Comparison of ENCODE assay signal across 15 cellular contexts in the genomic region with DNA sequence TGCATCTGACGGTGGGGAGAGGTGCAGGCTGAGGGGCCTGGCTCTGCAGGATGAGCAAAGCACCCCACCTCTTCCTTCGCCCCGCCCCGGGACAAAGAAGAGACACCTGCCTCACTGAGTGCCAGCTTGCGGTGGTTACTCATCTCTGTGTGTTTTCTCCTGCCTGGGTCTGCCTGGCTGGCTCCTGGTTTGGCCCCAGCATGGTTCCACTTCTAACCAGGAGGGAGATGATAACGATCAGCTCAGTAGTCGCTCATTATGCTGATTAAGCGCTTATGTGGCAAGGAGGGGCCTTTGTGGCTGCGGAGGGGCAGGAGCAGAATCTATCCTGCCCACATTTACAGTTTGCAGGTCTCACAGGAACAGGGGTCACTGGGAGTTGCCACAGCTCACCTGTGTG.
DNase-seq lines count a peak whose midpoint lies in the region; ATAC-seq lines count a peak whose summit lies in the region.
"Had no signal": no experiment of that assay in that cellular context is flagged by ENCODE, and none has a peak within 500 bp of the region (broad histone marks: within the 10 kb centered on the region; RNA-seq: fewer than 3 reads in every experiment).

No MANE protein-coding gene starts in this region.

- H3K27me3 Mint-ChIP-seq in activated T-helper 17 cell treated with anti-CD3 and anti-CD28 coated beads, Interleukin-2, amount 50 U/mL, for 72 hours, result no peaks in the 10 kb centered on the region

- no peaks in the 10 kb centered on the region for H3K9me3 Mint-ChIP-seq in activated T-helper 17 cell treated with anti-CD3 and anti-CD28 coated beads, Interleukin-2, amount 50 U/mL, for 72 hours
- H3K9me3 Mint-ChIP-seq: natural killer cell had no signal

- no peaks in the 10 kb centered on the region for H3K36me3 Mint-ChIP-seq in activated T-helper 17 cell treated with anti-CD3 and anti-CD28 coated beads, Interleukin-2, amount 50 U/mL, for 72 hours (ENCODE audit: low read depth)
- H3K36me3 Mint-ChIP-seq: natural killer cell had no signal

- DNase-seq in activated gamma-delta T cell treated with Interleukin-2 at 50 U/mL for 16 hours, result peak; percentile 47
- DNase-seq in activated gamma-delta T cell (lab: John Stamatoyannopoulos, UW), result no peak
- DNase-seq in NCI-H345 (lab: John Stamatoyannopoulos, UW), result peak; percentile 30
- DNase-seq in retina, result peak; percentile 47
- DNase-seq in dermis blood vessel endothelial cell, result no peak
- no peak for DNase-seq in inferior parietal cortex (ENCODE audit: extremely low spot score)
- no peak for DNase-seq in Right ventricle myocardium superior
- DNase-seq: activated CD4-positive, alpha-beta T cell treated with anti-CD3 and anti-CD28 coated beads for 48 hours; Caco-2; EL; islet precursor cell; natural killer cell; NCI-H1694; NCI-H526 treated with DMSO at 0.1 percent for 48 hours had no signal

- H3K4me3 Mint-ChIP-seq in activated T-helper 17 cell treated with anti-CD3 and anti-CD28 coated beads, Interleukin-2, amount 50 U/mL, for 72 hours, result no peak overlapping the region
- H3K4me3 Mint-ChIP-seq: natural killer cell had no signal

- H3K27ac Mint-ChIP-seq in activated T-helper 17 cell treated with anti-CD3 and anti-CD28 coated beads, Interleukin-2, amount 50 U/mL, for 72 hours, result no peak overlapping the region
- H3K27ac Mint-ChIP-seq: natural killer cell had no signal

- peak; percentile 38 for ATAC-seq in activated T-helper 17 cell treated with anti-CD3 and anti-CD28 coated beads, Interleukin-2, amount 50 U/mL, for 72 hours (replicated peaks)
- no peak for ATAC-seq in Right ventricle myocardium superior (ENCODE audit: poor library complexity)
- ATAC-seq: natural killer cell had no signal

- intact Hi-C loops in Right ventricle myocardium superior (cut with DNase I), result no loop called here

- no peaks in the 10 kb centered on the region for H3K4me1 Mint-ChIP-seq in activated T-helper 17 cell treated with anti-CD3 and anti-CD28 coated beads, Interleukin-2, amount 50 U/mL, for 72 hours
- H3K4me1 Mint-ChIP-seq: natural killer cell had no signal

Comparison
In these comparisons a context has a peak if more than half of its experiments do, and no peak if none do; other contexts are left out.
1. DNase-seq: peak in activated gamma-delta T cell treated with Interleukin-2 at 50 U/mL for 16 hours (single experiment), NCI-H345 (single experiment) and retina (single experiment); none in activated gamma-delta T cell (single experiment), dermis blood vessel endothelial cell (single experiment), inferior parietal cortex (single experiment) and Right ventricle myocardium superior (single experiment).